8 cellular contexts compared by ENCODE assay signal in the genomic region with DNA sequence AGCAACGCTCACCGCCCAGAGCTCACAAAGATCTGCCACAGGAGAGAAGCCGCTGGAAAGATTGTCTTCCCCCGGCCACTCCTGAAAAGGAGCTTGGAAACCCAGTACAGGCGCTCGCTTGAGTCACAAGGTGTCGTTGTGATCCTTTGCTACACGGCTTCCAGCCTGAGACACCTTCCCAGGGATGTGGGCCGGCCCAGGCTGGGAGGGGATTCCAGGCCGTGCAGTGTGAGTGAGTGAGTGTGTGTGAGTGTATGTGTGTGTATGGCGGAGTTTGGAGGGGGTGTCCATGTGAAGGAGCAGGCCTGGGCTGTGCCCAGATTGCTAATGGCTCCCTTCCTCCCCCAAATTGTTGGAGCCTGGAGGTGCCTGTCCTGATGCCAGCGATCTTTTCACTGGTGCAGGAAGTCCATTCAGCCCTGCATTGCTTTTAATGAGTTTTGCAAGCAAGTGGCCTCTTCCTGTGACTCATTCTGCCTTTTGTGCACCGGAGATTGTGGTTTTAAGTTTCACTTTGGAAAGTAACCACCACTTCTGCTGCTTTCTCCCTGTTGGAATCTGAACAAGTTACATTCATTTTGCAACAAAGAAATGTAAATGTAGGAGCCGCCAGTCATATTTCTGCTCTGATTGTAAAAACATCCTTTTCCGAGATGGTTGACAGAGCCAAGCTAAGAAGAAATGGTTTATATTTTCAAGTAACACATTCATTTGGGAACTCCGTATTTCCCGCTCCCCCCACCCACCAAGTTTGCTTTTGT.
A peak's percentile ranks its signal among the peaks of the same experiment; 100 is the strongest.
DNase-seq lines count a peak whose midpoint lies in the region; ATAC-seq and TF ChIP-seq lines count a peak whose summit lies in the region.

No MANE protein-coding gene starts in this region.

- H3K9me3 ChIP-seq in DND-41 (ENCODE audit: insufficient read depth, low read length, severe bottlenecking) (no peaks in the 10 kb centered on the region), HUES6 (ENCODE audit: control insufficient read depth, insufficient read depth, low read depth, low read length) (peaks cover 17% of the 10 kb centered on the region; the same call in 1 of the 2 replicates)

- H3K27ac ChIP-seq in DND-41 (ENCODE audit: low read length): peak overlapping the region; percentile 96
- peak overlapping the region; percentile 76 for H3K27ac ChIP-seq in HUES6 (ENCODE audit: low read depth, low read length)

- TF ChIP-seq CTCF in DND-41 (IDR thresholded peaks at IDR 0.05; ENCODE audit: borderline replicate concordance, extremely low read depth, low read length, poor library complexity, severe bottlenecking): peak; percentile 68
- TF ChIP-seq CTCF in type B pancreatic cell (conservative IDR thresholded peaks at IDR 0.05): peak; percentile 50

- peak overlapping the region; percentile 74 for H3K4me3 Mint-ChIP-seq in activated naive CD4-positive, alpha-beta T cell treated with anti-CD3 and anti-CD28 coated beads, Interleukin-2, amount 10 ng/mL, durations not matched to agents 7 days and 5 days
- peak overlapping the region; percentile 87 for H3K4me3 Mint-ChIP-seq in type B pancreatic cell

- peak overlapping the region; percentile 70 for H2AFZ ChIP-seq in DND-41 (ENCODE audit: low read depth, low read length)

- CTCF ChIA-PET in activated naive CD4-positive, alpha-beta T cell treated with anti-CD3 and anti-CD28 coated beads, Interleukin-2, amount 10 ng/mL, durations not matched to agents 7 days and 5 days (lab: Charles Lee): interaction anchor here (0.6 to 2.7 kb wide), 8 partner anchors 79 to 1177 kb away, joined by 3 to 11 read pairs (median 3); no protein-coding TSS in a partner anchor

- peak overlapping the region; percentile 71 for H3K4me2 ChIP-seq in DND-41 (ENCODE audit: insufficient read depth, low read length)

- peak overlapping the region in 1 of 2 experiments; percentile 54; a peak in 3 of 4 replicates for H3K4me3 ChIP-seq in DND-41 (ENCODE audit: low read depth in 1 of 2, low read length in 2 of 2)
- H3K4me3 ChIP-seq in HUES6 (ENCODE audit: low read depth, low read length): peak overlapping the region; percentile 38

- peak; percentile 86 for DNase-seq in DND-41
- peak; percentile 100 for DNase-seq in RPMI7951 (ENCODE audit: low read depth)
- peak; percentile 69 for DNase-seq in activated naive CD4-positive, alpha-beta T cell treated with anti-CD3 and anti-CD28 coated beads, Interleukin-2, amount 10 ng/mL, durations not matched to agents 7 days and 5 days
- peak; percentile 63 for DNase-seq in globus pallidus (ENCODE audit: low spot score)
- peak; percentile 73 for DNase-seq in occipital lobe (lab: John Stamatoyannopoulos, UW)
- peak; percentile 87 for DNase-seq in type B pancreatic cell (ENCODE audit: extremely low spot score, unreplicated experiment)

- H3K27me3 ChIP-seq in DND-41 (ENCODE audit: insufficient read depth, low read length, poor library complexity) (no peaks in the 10 kb centered on the region), HUES6 (ENCODE audit: control insufficient read depth, insufficient read depth, low read length) (no peaks in the 10 kb centered on the region)

- ATAC-seq in DND-41 (ENCODE audit: insufficient read depth, low read depth) (peak; percentile 87), GM21526 (IDR thresholded peaks at IDR 0.05; ENCODE audit: low FRiP score, unreplicated experiment) (peak; percentile 81)

- H4K20me1 ChIP-seq in DND-41 (ENCODE audit: insufficient read depth, low read length): no peaks in the 10 kb centered on the region

- H3K4me1 ChIP-seq in DND-41 (ENCODE audit: insufficient read depth, low read length) (peaks cover 55% of the 10 kb centered on the region), HUES6 (ENCODE audit: control insufficient read depth, insufficient read depth, low read length) (peaks cover 16% of the 10 kb centered on the region)

- peaks cover 14% of the 10 kb centered on the region for H3K9me3 Mint-ChIP-seq in activated naive CD4-positive, alpha-beta T cell treated with anti-CD3 and anti-CD28 coated beads, Interleukin-2, amount 10 ng/mL, durations not matched to agents 7 days and 5 days
- H3K9me3 Mint-ChIP-seq in type B pancreatic cell: peaks cover 14% of the 10 kb centered on the region

- H3K27ac Mint-ChIP-seq in activated naive CD4-positive, alpha-beta T cell treated with anti-CD3 and anti-CD28 coated beads, Interleukin-2, amount 10 ng/mL, durations not matched to agents 7 days and 5 days: peak overlapping the region; percentile 89
- peak overlapping the region; percentile 92 for H3K27ac Mint-ChIP-seq in type B pancreatic cell

- peaks cover 31% of the 10 kb centered on the region for H3K27me3 Mint-ChIP-seq in activated naive CD4-positive, alpha-beta T cell treated with anti-CD3 and anti-CD28 coated beads, Interleukin-2, amount 10 ng/mL, durations not matched to agents 7 days and 5 days
- H3K27me3 Mint-ChIP-seq in type B pancreatic cell: no peaks in the 10 kb centered on the region

- H3K9ac ChIP-seq in DND-41 (ENCODE audit: low read depth, low read length) (peak overlapping the region; percentile 54), HUES6 (ENCODE audit: low read length) (peak overlapping the region; percentile 63)

- H3K79me2 ChIP-seq in DND-41 (ENCODE audit: insufficient read depth, low read length): no peaks in the 10 kb centered on the region

- peaks cover 63% of the 10 kb centered on the region for H3K4me1 Mint-ChIP-seq in activated naive CD4-positive, alpha-beta T cell treated with anti-CD3 and anti-CD28 coated beads, Interleukin-2, amount 10 ng/mL, durations not matched to agents 7 days and 5 days
- H3K4me1 Mint-ChIP-seq in type B pancreatic cell (ENCODE audit: unreplicated experiment): peaks cover 28% of the 10 kb centered on the region

- peaks cover 31% of the 10 kb centered on the region for H3K36me3 Mint-ChIP-seq in activated naive CD4-positive, alpha-beta T cell treated with anti-CD3 and anti-CD28 coated beads, Interleukin-2, amount 10 ng/mL, durations not matched to agents 7 days and 5 days
- no peaks in the 10 kb centered on the region for H3K36me3 Mint-ChIP-seq in type B pancreatic cell

- H3K36me3 ChIP-seq in DND-41 (ENCODE audit: insufficient read depth, low read length) (peaks cover 12% of the 10 kb centered on the region; the same call in 1 of the 2 replicates), HUES6 (ENCODE audit: control insufficient read depth, insufficient read depth, low read length) (peaks cover 11% of the 10 kb centered on the region; the same call in 1 of the 2 replicates)
